ENCODE assay signal across 1 cellular context in genomic region chr22:19397729-19398094, GRCh38.
TF ChIP-seq lines count a peak whose summit lies in the region.

No MANE protein-coding gene starts in this region.

TF ChIP-seq in K562, 482 proteins besides CTCF, POLR2A, EP300 and RAD21 (continues in another document):
- TF ChIP-seq MAFK (IDR thresholded peaks at IDR 0.05; ENCODE audit: low read length), result peak; percentile 41; the same call in 1 of the 2 replicates
- TF ChIP-seq ZC3H4 (CRISPR knock-in tag; IDR thresholded peaks at IDR 0.05; ENCODE audit: borderline replicate concordance), result no peak
- no peak for TF ChIP-seq CBX1 (IDR thresholded peaks at IDR 0.05; ENCODE audit: low read depth)
- TF ChIP-seq, protein P1, sequence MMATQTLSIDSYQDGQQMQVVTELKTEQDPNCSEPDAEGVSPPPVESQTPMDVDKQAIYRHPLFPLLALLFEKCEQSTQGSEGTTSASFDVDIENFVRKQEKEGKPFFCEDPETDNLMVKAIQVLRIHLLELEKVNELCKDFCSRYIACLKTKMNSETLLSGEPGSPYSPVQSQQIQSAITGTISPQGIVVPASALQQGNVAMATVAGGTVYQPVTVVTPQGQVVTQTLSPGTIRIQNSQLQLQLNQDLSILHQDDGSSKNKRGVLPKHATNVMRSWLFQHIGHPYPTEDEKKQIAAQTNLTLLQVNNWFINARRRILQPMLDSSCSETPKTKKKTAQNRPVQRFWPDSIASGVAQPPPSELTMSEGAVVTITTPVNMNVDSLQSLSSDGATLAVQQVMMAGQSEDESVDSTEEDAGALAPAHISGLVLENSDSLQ (IDR thresholded peaks at IDR 0.05), result peak; percentile 92
- TF ChIP-seq RCOR1 (IDR thresholded peaks at IDR 0.05; ENCODE audit: borderline replicate concordance in 1 of 2, low read depth in 2 of 2, low read length in 2 of 2), result 0 out of 4 replicates have a peak, but pooled peaks of 1 of the 2 experiments have one; percentile 41
- TF ChIP-seq BRD4 (IDR thresholded peaks at IDR 0.05), result peak; percentile 10; the same call in 1 of the 2 replicates
- TF ChIP-seq IFI16 (CRISPR knock-in tag; IDR thresholded peaks at IDR 0.05), result peak; percentile 71; the same call in 1 of the 2 replicates
- TF ChIP-seq AFF1 (IDR thresholded peaks at IDR 0.05; ENCODE audit: low read depth in 1 of 2, partially characterized antibody in 2 of 2), result no peak
- peak; percentile 6; the same call in 1 of the 2 replicates for TF ChIP-seq NFXL1 (CRISPR knock-in tag; IDR thresholded peaks at IDR 0.05)
- TF ChIP-seq, protein P2, sequence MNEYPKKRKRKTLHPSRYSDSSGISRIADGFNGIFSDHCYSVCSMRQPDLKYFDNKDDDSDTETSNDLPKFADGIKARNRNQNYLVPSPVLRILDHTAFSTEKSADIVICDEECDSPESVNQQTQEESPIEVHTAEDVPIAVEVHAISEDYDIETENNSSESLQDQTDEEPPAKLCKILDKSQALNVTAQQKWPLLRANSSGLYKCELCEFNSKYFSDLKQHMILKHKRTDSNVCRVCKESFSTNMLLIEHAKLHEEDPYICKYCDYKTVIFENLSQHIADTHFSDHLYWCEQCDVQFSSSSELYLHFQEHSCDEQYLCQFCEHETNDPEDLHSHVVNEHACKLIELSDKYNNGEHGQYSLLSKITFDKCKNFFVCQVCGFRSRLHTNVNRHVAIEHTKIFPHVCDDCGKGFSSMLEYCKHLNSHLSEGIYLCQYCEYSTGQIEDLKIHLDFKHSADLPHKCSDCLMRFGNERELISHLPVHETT (CRISPR knock-in tag; conservative IDR thresholded peaks at IDR 0.05 in 1 of 2, IDR thresholded peaks at IDR 0.05 in 1 of 2), result peak in 1 of 2 experiments; percentile 35; a peak in 1 of 4 replicates
- TF ChIP-seq ZNF146 (CRISPR knock-in tag; IDR thresholded peaks at IDR 0.05; ENCODE audit: unreplicated experiment), result no peak
- peak; percentile 42; the same call in 1 of the 2 replicates for TF ChIP-seq ZBTB12 (CRISPR knock-in tag; IDR thresholded peaks at IDR 0.05)
- peak; percentile 67 for TF ChIP-seq ZNF764 (CRISPR knock-in tag; IDR thresholded peaks at IDR 0.05; ENCODE audit: low read depth)
- no peak for TF ChIP-seq ELK3 (CRISPR knock-in tag; IDR thresholded peaks at IDR 0.05)
- no peak for TF ChIP-seq PURB (CRISPR knock-in tag; IDR thresholded peaks at IDR 0.05; ENCODE audit: low read depth)
- peak; percentile 94 for TF ChIP-seq MEIS2 (IDR thresholded peaks at IDR 0.05; ENCODE audit: partially characterized antibody)
- 0 out of 2 replicates have a peak, but pooled peaks have one; percentile 47 for TF ChIP-seq NR4A1 (CRISPR knock-in tag; IDR thresholded peaks at IDR 0.05)
- TF ChIP-seq NR4A1 (tag; IDR thresholded peaks at IDR 0.05), result no peak
- 0 out of 2 replicates have a peak, but pooled peaks have one; percentile 46 for TF ChIP-seq ZNF586 (CRISPR knock-in tag; conservative IDR thresholded peaks at IDR 0.05)
- TF ChIP-seq, protein P3, sequence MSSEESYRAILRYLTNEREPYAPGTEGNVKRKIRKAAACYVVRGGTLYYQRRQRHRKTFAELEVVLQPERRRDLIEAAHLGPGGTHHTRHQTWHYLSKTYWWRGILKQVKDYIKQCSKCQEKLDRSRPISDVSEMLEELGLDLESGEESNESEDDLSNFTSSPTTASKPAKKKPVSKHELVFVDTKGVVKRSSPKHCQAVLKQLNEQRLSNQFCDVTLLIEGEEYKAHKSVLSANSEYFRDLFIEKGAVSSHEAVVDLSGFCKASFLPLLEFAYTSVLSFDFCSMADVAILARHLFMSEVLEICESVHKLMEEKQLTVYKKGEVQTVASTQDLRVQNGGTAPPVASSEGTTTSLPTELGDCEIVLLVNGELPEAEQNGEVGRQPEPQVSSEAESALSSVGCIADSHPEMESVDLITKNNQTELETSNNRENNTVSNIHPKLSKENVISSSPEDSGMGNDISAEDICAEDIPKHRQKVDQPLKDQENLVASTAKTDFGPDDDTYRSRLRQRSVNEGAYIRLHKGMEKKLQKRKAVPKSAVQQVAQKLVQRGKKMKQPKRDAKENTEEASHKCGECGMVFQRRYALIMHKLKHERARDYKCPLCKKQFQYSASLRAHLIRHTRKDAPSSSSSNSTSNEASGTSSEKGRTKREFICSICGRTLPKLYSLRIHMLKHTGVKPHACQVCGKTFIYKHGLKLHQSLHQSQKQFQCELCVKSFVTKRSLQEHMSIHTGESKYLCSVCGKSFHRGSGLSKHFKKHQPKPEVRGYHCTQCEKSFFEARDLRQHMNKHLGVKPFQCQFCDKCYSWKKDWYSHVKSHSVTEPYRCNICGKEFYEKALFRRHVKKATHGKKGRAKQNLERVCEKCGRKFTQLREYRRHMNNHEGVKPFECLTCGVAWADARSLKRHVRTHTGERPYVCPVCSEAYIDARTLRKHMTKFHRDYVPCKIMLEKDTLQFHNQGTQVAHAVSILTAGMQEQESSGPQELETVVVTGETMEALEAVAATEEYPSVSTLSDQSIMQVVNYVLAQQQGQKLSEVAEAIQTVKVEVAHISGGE (CRISPR knock-in tag; IDR thresholded peaks at IDR 0.05), result peak in 1 of 3 experiments; percentile 51; a peak in 2 of 6 replicates
- TF ChIP-seq, protein P4, sequence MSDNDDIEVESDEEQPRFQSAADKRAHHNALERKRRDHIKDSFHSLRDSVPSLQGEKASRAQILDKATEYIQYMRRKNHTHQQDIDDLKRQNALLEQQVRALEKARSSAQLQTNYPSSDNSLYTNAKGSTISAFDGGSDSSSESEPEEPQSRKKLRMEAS (CRISPR knock-in tag; IDR thresholded peaks at IDR 0.05), result no peak
- TF ChIP-seq, protein P5, sequence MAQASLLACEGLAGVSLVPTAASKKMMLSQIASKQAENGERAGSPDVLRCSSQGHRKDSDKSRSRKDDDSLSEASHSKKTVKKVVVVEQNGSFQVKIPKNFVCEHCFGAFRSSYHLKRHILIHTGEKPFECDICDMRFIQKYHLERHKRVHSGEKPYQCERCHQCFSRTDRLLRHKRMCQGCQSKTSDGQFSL (CRISPR knock-in tag; IDR thresholded peaks at IDR 0.05), result no peak
- TF ChIP-seq, protein P5 (tag; IDR thresholded peaks at IDR 0.05), result peak in 1 of 2 experiments; percentile 76; a peak in 1 of 4 replicates
- TF ChIP-seq HMBOX1 (IDR thresholded peaks at IDR 0.05), result 0 out of 2 replicates have a peak, but pooled peaks have one; percentile 20
- no peak for TF ChIP-seq MXI1 (IDR thresholded peaks at IDR 0.05; ENCODE audit: low read depth, low read length)
- peak; percentile 51 for TF ChIP-seq ZNF699 (CRISPR knock-in tag; IDR thresholded peaks at IDR 0.05; ENCODE audit: insufficient replicate concordance)
- 0 out of 2 replicates have a peak, but pooled peaks have one; percentile 47 for TF ChIP-seq JUN (IDR thresholded peaks at IDR 0.05; ENCODE audit: borderline replicate concordance, low read depth, low read length)
- TF ChIP-seq JUN (CRISPR knock-in tag; IDR thresholded peaks at IDR 0.05; ENCODE audit: borderline replicate concordance), result no peak
- no peak for TF ChIP-seq ZNF507 (tag; conservative IDR thresholded peaks at IDR 0.05)
- peak; percentile 80; the same call in 1 of the 2 replicates for TF ChIP-seq ZC3H11A (IDR thresholded peaks at IDR 0.05; ENCODE audit: low read depth, low read length)
- TF ChIP-seq FOS (IDR thresholded peaks at IDR 0.05; ENCODE audit: extremely low read depth, insufficient read length), result no peak
- no peak for TF ChIP-seq ILF3 (IDR thresholded peaks at IDR 0.05; ENCODE audit: borderline replicate concordance)
- no peak for TF ChIP-seq KLF6 (CRISPR knock-in tag; IDR thresholded peaks at IDR 0.05; ENCODE audit: borderline replicate concordance)
- peak; percentile 38 for TF ChIP-seq THRB (CRISPR knock-in tag; conservative IDR thresholded peaks at IDR 0.05)
- TF ChIP-seq POLR2AphosphoS2 (IDR thresholded peaks at IDR 0.05; ENCODE audit: low read length), result peak; percentile 43; the same call in 1 of the 2 replicates
- no peak for TF ChIP-seq ZNF609 (CRISPR knock-in tag; IDR thresholded peaks at IDR 0.05; ENCODE audit: borderline replicate concordance)
